27 cellular contexts compared by ENCODE assay signal in the genomic region with DNA sequence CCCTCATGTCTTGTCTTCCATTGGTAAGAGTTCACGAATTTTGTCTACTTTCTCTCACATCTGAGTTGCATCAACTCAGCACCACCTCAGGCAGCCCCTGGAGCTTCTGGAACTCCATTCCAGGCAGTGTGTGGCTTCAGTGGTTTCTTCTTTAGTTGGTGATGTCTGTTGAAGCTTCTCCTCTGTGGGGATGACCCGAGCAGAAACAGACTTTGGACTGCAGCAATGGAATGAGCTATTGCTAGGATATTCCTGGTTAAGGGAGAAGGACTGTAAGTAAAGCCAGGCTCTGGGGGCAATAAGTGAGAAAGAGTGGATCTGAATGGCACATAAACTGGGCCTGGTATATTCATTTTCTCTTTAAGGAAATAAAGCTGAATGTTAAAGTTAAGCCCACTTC.
"Had no signal": no experiment of that assay in that cellular context is flagged by ENCODE, and none has a peak within 500 bp of the region (broad histone marks: within the 10 kb centered on the region; RNA-seq: fewer than 3 reads in every experiment).

No MANE protein-coding gene starts in this region.

- H3K4me3 ChIP-seq: ascending aorta, breast epithelium, cardiac muscle cell, colonic mucosa, esophagus squamous epithelium, gastroesophageal sphincter had no signal

- H3K9me3 ChIP-seq: ascending aorta, breast epithelium, colonic mucosa, esophagus squamous epithelium, gastroesophageal sphincter had no signal

- H3K4me1 ChIP-seq: breast epithelium, gastroesophageal sphincter had no signal

- H3K36me3 ChIP-seq: ascending aorta, breast epithelium, cardiac muscle cell, colonic mucosa, esophagus squamous epithelium, gastroesophageal sphincter had no signal

- H3K27me3 ChIP-seq: ascending aorta, breast epithelium, cardiac muscle cell, colonic mucosa, esophagus squamous epithelium, gastroesophageal sphincter had no signal

- DNase-seq: activated CD4-positive, alpha-beta memory T cell treated with anti-CD3 and anti-CD28 coated beads, Interleukin-2, amount 10 ng/mL, durations not matched to agents 7 days and 5 days; activated CD4-positive, alpha-beta T cell treated with anti-CD3 and anti-CD28 coated beads for 36 hours; activated CD4-positive, alpha-beta T cell treated with anti-CD3 and anti-CD28 coated beads, Interleukin-2, amount 10 ng/mL, durations not matched to agents 7 days and 5 days; activated CD4-positive, alpha-beta T cell treated with anti-CD3 and anti-CD28 coated beads, Interleukin-2, amount 50 U/mL, for 4 hours; activated CD4-positive, CD25-positive, alpha-beta regulatory T cell; activated CD4-positive, CD25-positive, alpha-beta regulatory T cell treated with anti-CD3 and anti-CD28 coated beads, Interleukin-2, amount 50 U/mL, for 72 hours; activated CD8-positive, alpha-beta memory T cell treated with anti-CD3 and anti-CD28 coated beads, Interleukin-2, amount 50 U/mL, for 48 hours; activated gamma-delta T cell; activated naive CD4-positive, alpha-beta T cell; activated naive CD4-positive, alpha-beta T cell treated with anti-CD3 and anti-CD28 coated beads, Interleukin-2, amount 10 ng/mL, durations not matched to agents 7 days and 5 days; activated naive CD8-positive, alpha-beta T cell treated with anti-CD3 and anti-CD28 coated beads, Interleukin-2, amount 10 ng/mL, durations not matched to agents 7 days and 5 days; activated T-cell treated with anti-CD3 and anti-CD28 coated beads for 4 hours; activated T-cell treated with anti-CD3 and anti-CD28 coated beads, Interleukin-2, amount 50 U/mL, for 24 hours; activated T-cell treated with anti-CD3 and anti-CD28 coated beads, Interleukin-2, amount 50 U/mL, for 72 hours; central memory CD4-positive, alpha-beta T cell; cerebellar nuclear complex; colonic mucosa; effector CD8-positive, alpha-beta T cell; esophagus squamous epithelium; foreskin melanocyte; T-helper 2 cell had no signal

- ATAC-seq: activated CD4-positive, alpha-beta T cell treated with anti-CD3 and anti-CD28 coated beads for 36 hours; activated naive CD4-positive, alpha-beta T cell treated with anti-CD3 and anti-CD28 coated beads, Interleukin-2, amount 50 U/mL, for 72 hours; activated T-cell treated with anti-CD3 and anti-CD28 coated beads, Interleukin-2, amount 50 U/mL, for 72 hours; gastroesophageal sphincter had no signal

- H3K27ac ChIP-seq: breast epithelium, cardiac muscle cell, colonic mucosa, epithelial cell of prostate, esophagus squamous epithelium, gastroesophageal sphincter had no signal
